Comparison of ENCODE assay signal across 23 cellular contexts in genomic region chr1:184914149-184914548, GRCh38.
"Had no signal": no experiment of that assay in that cellular context is flagged by ENCODE, and none has a peak within 500 bp of the region (broad histone marks: within the 10 kb centered on the region; RNA-seq: fewer than 3 reads in every experiment).

No MANE protein-coding gene starts in this region.

- H3K4me1 ChIP-seq: Peyer's patch had no signal

- H3K27me3 ChIP-seq: Peyer's patch, SJSA1 had no signal

- H3K36me3 ChIP-seq: Peyer's patch, SJSA1 had no signal

- H3K27ac ChIP-seq: Peyer's patch, RWPE1, SJSA1 had no signal

- DNase-seq: activated CD4-positive, alpha-beta T cell treated with anti-CD3 and anti-CD28 coated beads for 48 hours; activated CD4-positive, alpha-beta T cell treated with anti-CD3 and anti-CD28 coated beads, Interleukin-2, amount 50 U/mL, for 4 hours; activated CD4-positive, CD25-positive, alpha-beta regulatory T cell treated with anti-CD3 and anti-CD28 coated beads, Interleukin-2, amount 50 U/mL, for 72 hours; activated CD8-positive, alpha-beta memory T cell treated with anti-CD3 and anti-CD28 coated beads, Interleukin-2, amount 50 U/mL, for 48 hours; activated CD8-positive, alpha-beta T cell treated with anti-CD3 and anti-CD28 coated beads, Interleukin-2, amount 10 ng/mL, durations not matched to agents 7 days and 5 days; activated effector memory CD4-positive, alpha-beta T cell treated with Interleukin-2 at 50 U/mL for 16 hours; activated naive CD4-positive, alpha-beta T cell; activated T-cell treated with anti-CD3 and anti-CD28 coated beads, Interleukin-2, amount 50 U/mL, for 1 hour; IMR-90; Kasumi-1; KBM-7; NCI-H146; NCI-H187 treated with DMSO at 0.1 percent for 48 hours; NCI-H2081 treated with DMSO at 0.1 percent for 48 hours; NCI-H446; NCI-H524; Peyer's patch; SHP77; T-helper 17 cell; T-helper 9 cell had no signal

- ATAC-seq: activated CD8-positive, alpha-beta T cell treated with anti-CD3 and anti-CD28 coated beads, Interleukin-2, amount 10 ng/mL, durations not matched to agents 7 days and 5 days; T-helper 17 cell; WTC11 had no signal

- H3K9me3 ChIP-seq: Peyer's patch, SJSA1 had no signal

- H3K4me3 ChIP-seq: Peyer's patch, SJSA1 had no signal
